7 cellular contexts compared by ENCODE assay signal in the genomic region with DNA sequence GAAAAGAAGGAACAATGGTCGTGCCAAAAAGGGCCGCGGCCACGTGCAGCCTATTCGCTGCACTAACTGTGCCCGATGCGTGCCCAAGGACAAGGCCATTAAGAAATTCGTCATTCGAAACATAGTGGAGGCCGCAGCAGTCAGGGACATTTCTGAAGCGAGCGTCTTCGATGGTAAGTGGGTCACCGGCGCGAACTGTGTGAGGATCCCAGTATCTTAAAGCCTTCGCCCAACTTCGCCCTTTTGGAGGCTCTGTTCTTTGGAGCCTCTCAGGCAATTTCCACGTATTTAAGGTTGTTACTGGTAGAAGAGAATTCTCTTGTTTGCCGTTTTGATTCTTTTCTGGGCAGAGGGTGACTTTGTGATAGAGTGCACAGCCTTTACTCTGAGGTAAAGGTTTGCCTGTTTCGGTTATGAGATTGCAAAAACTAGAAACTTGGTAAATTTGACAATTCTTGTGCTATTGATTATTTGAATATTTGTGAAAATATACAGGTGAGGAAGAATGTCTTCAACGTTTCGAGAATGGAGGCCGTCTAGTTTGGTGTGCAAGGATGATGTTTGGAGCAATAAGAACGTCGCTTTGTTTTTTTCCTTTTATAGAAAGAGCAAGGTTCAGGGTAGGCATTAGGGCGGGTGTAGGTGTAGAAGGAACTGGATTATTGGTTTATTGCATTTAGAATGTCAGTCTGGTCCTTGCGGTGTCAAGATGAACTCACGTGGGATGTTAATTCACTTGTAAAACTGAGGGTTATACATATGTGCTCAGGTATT. TPM values are rescaled to one million over a fixed set of nuclear protein-coding genes. Genes with fewer than 3 reads are reported as not detected.
DNase-seq lines count a peak whose midpoint lies in the region; ATAC-seq and TF ChIP-seq lines count a peak whose summit lies in the region.

No MANE protein-coding gene starts in this region.

- no peak for TF ChIP-seq RAD21 in IMR-90 (IDR thresholded peaks at IDR 0.05; ENCODE audit: low read length)

- H3K4me2 ChIP-seq in IMR-90 (ENCODE audit: low read depth, low read length): peak overlapping the region; percentile 99

- peak overlapping the region; percentile 93 for H3K27ac Mint-ChIP-seq in activated T-helper 2 cell treated with anti-CD3 and anti-CD28 coated beads, Interferon-gamma antibody, Interleukin-2, Interleukin-4, amounts not matched to agents 10 μg/mL and 5 μg/mL and 100 μg/mL, durations not matched to agents 14 hours and 24 hours and 36 hours
- peak overlapping the region; percentile 98 to 99 for H3K27ac Mint-ChIP-seq in stimulated activated naive CD8-positive, alpha-beta T cell treated with anti-CD3 and anti-CD28 coated beads, Interleukin-15, amount 100 ng/mL, for 72 hours

- no peaks in the 10 kb centered on the region for H3K9me1 ChIP-seq in IMR-90 (ENCODE audit: insufficient read depth, low read length)

- DNase-seq in IMR-90: no peak
- DNase-seq in activated T-helper 2 cell treated with anti-CD3 and anti-CD28 coated beads, Interferon-gamma antibody, Interleukin-2, Interleukin-4, amounts not matched to agents 10 μg/mL and 5 μg/mL and 100 μg/mL, durations not matched to agents 14 hours and 24 hours and 36 hours (ENCODE audit: low spot score): no peak
- DNase-seq in stimulated activated naive CD8-positive, alpha-beta T cell treated with anti-CD3 and anti-CD28 coated beads, Interleukin-15, amount 100 ng/mL, for 72 hours: no peak
- DNase-seq in HuH-7.5 (ENCODE audit: low spot score): no peak
- DNase-seq in NCI-H2227 treated with DMSO at 0.1 percent for 48 hours (lab: John Stamatoyannopoulos, UW): no peak

- in situ Hi-C loops in IMR-90 (cut with MboI; ENCODE audit: low sequenced_read_pairs): no loop called here

- H3K9ac ChIP-seq in IMR-90 (ENCODE audit: low read depth, low read length) (peak overlapping the region; percentile 97), iPS-18a (ENCODE audit: low read length) (peak overlapping the region; percentile 88)

- peak overlapping the region; percentile 91 for H2AFZ ChIP-seq in IMR-90 (replicated peaks; ENCODE audit: low read length, poor library complexity)

- WGBS in IMR-90 (ENCODE audit: extremely low coverage in 2 of 2, insufficient read length in 1 of 2), 2 experiments: 37% methylated on average over 11 of the region's 29 CpGs; no CpG with 5 or more reads in 1 of the 2 experiments

- H2BK20ac ChIP-seq in IMR-90 (ENCODE audit: low read depth, low read length): no peak overlapping the region

- peaks cover 9 to 38% of the 10 kb centered on the region in 2 experiments for H3K79me1 ChIP-seq in IMR-90 (ENCODE audit: low read depth in 1 of 2, low read length in 2 of 2)

- H3K27ac ChIP-seq in IMR-90 (ENCODE audit: insufficient read depth, low read length) (peak overlapping the region; percentile 90), iPS-18a (ENCODE audit: low read length) (peak overlapping the region; percentile 90)

- H2BK5ac ChIP-seq in IMR-90 (ENCODE audit: low read depth, low read length, poor library complexity, severe bottlenecking): peak overlapping the region; percentile 96

- H4K91ac ChIP-seq in IMR-90 (ENCODE audit: insufficient read depth, low read depth, low read length): no peak overlapping the region; the same call in 1 of the 2 replicates

- H3K4me3 ChIP-seq in IMR-90 (ENCODE audit: insufficient read depth, low read depth, low read length) (peak overlapping the region; percentile 93), iPS-18a (ENCODE audit: low read length) (peak overlapping the region; percentile 97)

- H3K4me1 Mint-ChIP-seq in activated T-helper 2 cell treated with anti-CD3 and anti-CD28 coated beads, Interferon-gamma antibody, Interleukin-2, Interleukin-4, amounts not matched to agents 10 μg/mL and 5 μg/mL and 100 μg/mL, durations not matched to agents 14 hours and 24 hours and 36 hours (ENCODE audit: low read depth): peaks cover 41% of the 10 kb centered on the region
- peaks cover 80% of the 10 kb centered on the region for H3K4me1 Mint-ChIP-seq in stimulated activated naive CD8-positive, alpha-beta T cell treated with anti-CD3 and anti-CD28 coated beads, Interleukin-15, amount 100 ng/mL, for 72 hours

- CTCF ChIA-PET in IMR-90 (lab: Yijun Ruan, JAX): no interaction called here

- POLR2A ChIA-PET in IMR-90 (lab: Charles Lee; ENCODE audit: unreplicated experiment): no interaction called here

- H3K18ac ChIP-seq in IMR-90 (ENCODE audit: low read depth, low read length): no peak overlapping the region

- H3K36me3 ChIP-seq in IMR-90 (ENCODE audit: control insufficient read depth, insufficient read depth, low read length) (peaks cover 22% of the 10 kb centered on the region), iPS-18a (ENCODE audit: control insufficient read depth, low read depth, low read length) (peaks cover 29% of the 10 kb centered on the region)

- no peaks in the 10 kb centered on the region; the same call in 1 of the 2 replicates for H3K4me1 ChIP-seq in IMR-90 (ENCODE audit: control insufficient read depth, insufficient read depth, low read length)
- peaks cover 8% of the 10 kb centered on the region for H3K4me1 ChIP-seq in iPS-18a (ENCODE audit: control insufficient read depth, low read depth, low read length)

- no peak overlapping the region for H4K5ac ChIP-seq in IMR-90 (ENCODE audit: low read depth, low read length)

- peaks cover 58% of the 10 kb centered on the region for H3K36me3 Mint-ChIP-seq in activated T-helper 2 cell treated with anti-CD3 and anti-CD28 coated beads, Interferon-gamma antibody, Interleukin-2, Interleukin-4, amounts not matched to agents 10 μg/mL and 5 μg/mL and 100 μg/mL, durations not matched to agents 14 hours and 24 hours and 36 hours (ENCODE audit: low read depth)

- H3K4me3 Mint-ChIP-seq in activated T-helper 2 cell treated with anti-CD3 and anti-CD28 coated beads, Interferon-gamma antibody, Interleukin-2, Interleukin-4, amounts not matched to agents 10 μg/mL and 5 μg/mL and 100 μg/mL, durations not matched to agents 14 hours and 24 hours and 36 hours (ENCODE audit: low read depth): peak overlapping the region; percentile 95
- peak overlapping the region; percentile 93 to 100 for H3K4me3 Mint-ChIP-seq in stimulated activated naive CD8-positive, alpha-beta T cell treated with anti-CD3 and anti-CD28 coated beads, Interleukin-15, amount 100 ng/mL, for 72 hours

- TSS peak; percentile 90 for BruUV-seq in IMR-90 (replicated peaks; lab: Mats Ljungman, UMichigan)

- no peak overlapping the region for H2BK15ac ChIP-seq in IMR-90 (ENCODE audit: low read depth, low read length)

- no peaks in the 10 kb centered on the region for H3K27me3 Mint-ChIP-seq in activated T-helper 2 cell treated with anti-CD3 and anti-CD28 coated beads, Interferon-gamma antibody, Interleukin-2, Interleukin-4, amounts not matched to agents 10 μg/mL and 5 μg/mL and 100 μg/mL, durations not matched to agents 14 hours and 24 hours and 36 hours (ENCODE audit: low read depth)
- no peaks in the 10 kb centered on the region for H3K27me3 Mint-ChIP-seq in stimulated activated naive CD8-positive, alpha-beta T cell treated with anti-CD3 and anti-CD28 coated beads, Interleukin-15, amount 100 ng/mL, for 72 hours

- H3K4ac ChIP-seq in IMR-90 (ENCODE audit: low read depth, low read length): peak overlapping the region; percentile 96

- peak overlapping the region; percentile 82 for H2AK5ac ChIP-seq in IMR-90 (ENCODE audit: low read depth, low read length)

- peak overlapping the region; percentile 97 for H3K14ac ChIP-seq in IMR-90 (replicated peaks; ENCODE audit: low read depth, low read length)

- peak overlapping the region; percentile 100 for H2AK9ac ChIP-seq in IMR-90 (replicated peaks; ENCODE audit: low read depth, low read length, poor library complexity)

- dilution Hi-C loops in IMR-90 (cut with HindIII; ENCODE audit: low sequenced_read_pairs, unreplicated experiment): no loop called here

- H4K20me1 ChIP-seq in IMR-90 (ENCODE audit: insufficient read depth, low read length): peaks cover 28% of the 10 kb centered on the region

- no peaks in the 10 kb centered on the region for H3K27me3 ChIP-seq in IMR-90 (ENCODE audit: control insufficient read depth, insufficient read depth, low read length)
- H3K27me3 ChIP-seq in iPS-18a (ENCODE audit: control insufficient read depth, insufficient read depth, low read length): no peaks in the 10 kb centered on the region

- peak overlapping the region; percentile 100 for H3K56ac ChIP-seq in IMR-90 (ENCODE audit: extremely low read depth, insufficient read depth, low read length)

- H2BK120ac ChIP-seq in IMR-90 (ENCODE audit: low read depth, low read length): no peak overlapping the region

- H3K9me3 ChIP-seq in IMR-90 (ENCODE audit: control insufficient read depth, insufficient read depth, low read length): no peaks in the 10 kb centered on the region
- no peaks in the 10 kb centered on the region for H3K9me3 ChIP-seq in iPS-18a (ENCODE audit: control insufficient read depth, low read depth, low read length)

- TF ChIP-seq POLR2A in IMR-90 (IDR thresholded peaks at IDR 0.05; ENCODE audit: low read depth, low read length): no peak

- ATAC-seq in IMR-90 (ENCODE audit: low read depth) (no peak), HG02623 (IDR thresholded peaks at IDR 0.05; ENCODE audit: unreplicated experiment) (no peak)
- no peak for ATAC-seq in stimulated activated naive CD8-positive, alpha-beta T cell treated with anti-CD3 and anti-CD28 coated beads, Interleukin-15, amount 100 ng/mL, for 72 hours

- no peaks in the 10 kb centered on the region for H3K9me3 Mint-ChIP-seq in activated T-helper 2 cell treated with anti-CD3 and anti-CD28 coated beads, Interferon-gamma antibody, Interleukin-2, Interleukin-4, amounts not matched to agents 10 μg/mL and 5 μg/mL and 100 μg/mL, durations not matched to agents 14 hours and 24 hours and 36 hours
- H3K9me3 Mint-ChIP-seq in stimulated activated naive CD8-positive, alpha-beta T cell treated with anti-CD3 and anti-CD28 coated beads, Interleukin-15, amount 100 ng/mL, for 72 hours: no peaks in the 10 kb centered on the region

- no peak for TF ChIP-seq CTCF in IMR-90 (conservative IDR thresholded peaks at IDR 0.05; ENCODE audit: low read depth, low read length)

- peak overlapping the region; percentile 80 to 99 for H4K8ac ChIP-seq in IMR-90 (ENCODE audit: low read depth in 2 of 2, low read length in 2 of 2)

- H3K23ac ChIP-seq in IMR-90 (ENCODE audit: low read depth, low read length): peak overlapping the region; percentile 94

- intact Hi-C loops in IMR-90 (cut with micrococcal nuclease): loop anchor here (5.0 to 10.0 kb wide), 2 partner anchors 228 to 305 kb away; a partner anchor contains a TSS
- intact Hi-C loops in activated T-helper 2 cell treated with anti-CD3 and anti-CD28 coated beads, Interferon-gamma antibody, Interleukin-2, Interleukin-4, amounts not matched to agents 10 μg/mL and 5 μg/mL and 100 μg/mL, durations not matched to agents 14 hours and 24 hours and 36 hours (cut with micrococcal nuclease): loop anchor here (5.0 to 10.0 kb wide), 3 partner anchors 152 to 305 kb away; a partner anchor contains a TSS

RNA-seq across cellular contexts. Expression of a gene that starts 0.9 kb away (rescaled TPM):
- 307 and 977 TPM in 2 replicates for total RNA-seq in IMR-90 (2012; rRNA removed)
- 1,049 and 1,824 TPM in 2 replicates for polyA plus RNA-seq in IMR-90 (2012; rRNA removed)
- 916 and 1,355 TPM in 2 replicates for polyA plus RNA-seq in IMR-90 (2012; cell fraction: cytosol; rRNA removed)
- polyA plus RNA-seq in IMR-90 (2012; cell fraction: nucleus; rRNA removed; ENCODE audit: low replicate concordance): 295 and 516 TPM in 2 replicates
- 43.9 and 45.2 TPM in 2 replicates for total RNA-seq in activated T-helper 2 cell treated with anti-CD3 and anti-CD28 coated beads, Interferon-gamma antibody, Interleukin-2, Interleukin-4, amounts not matched to agents 10 μg/mL and 5 μg/mL and 100 μg/mL, durations not matched to agents 14 hours and 24 hours and 36 hours

RNA-seq across cellular contexts. Expression of a gene that starts 21.8 kb away (rescaled TPM):
- total RNA-seq in IMR-90 (2012; rRNA removed): 1.4 and 1.8 TPM in 2 replicates
- polyA plus RNA-seq in IMR-90 (2012; rRNA removed): 6.6 and 7.1 TPM in 2 replicates
- polyA plus RNA-seq in IMR-90 (2012; cell fraction: cytosol; rRNA removed): 2.5 and 5.0 TPM in 2 replicates
- 13.2 and 19.1 TPM in 2 replicates for polyA plus RNA-seq in IMR-90 (2012; cell fraction: nucleus; rRNA removed; ENCODE audit: low replicate concordance)
- total RNA-seq in activated T-helper 2 cell treated with anti-CD3 and anti-CD28 coated beads, Interferon-gamma antibody, Interleukin-2, Interleukin-4, amounts not matched to agents 10 μg/mL and 5 μg/mL and 100 μg/mL, durations not matched to agents 14 hours and 24 hours and 36 hours: 34.8 and 35.5 TPM in 2 replicates

RNA-seq across cellular contexts. Expression of a gene that starts 37.3 kb away (rescaled TPM):
- 2.2 and 2.5 TPM in 2 replicates for total RNA-seq in IMR-90 (2012; rRNA removed)
- 1.4 and 1.5 TPM in 2 replicates for polyA plus RNA-seq in IMR-90 (2012; rRNA removed)
- polyA plus RNA-seq in IMR-90 (2012; cell fraction: cytosol; rRNA removed): 0.76 and 1.7 TPM in 2 replicates
- polyA plus RNA-seq in IMR-90 (2012; cell fraction: nucleus; rRNA removed; ENCODE audit: low replicate concordance): 0.81 and 1.8 TPM in 2 replicates
- 0.11 and 0.71 TPM in 2 replicates for total RNA-seq in activated T-helper 2 cell treated with anti-CD3 and anti-CD28 coated beads, Interferon-gamma antibody, Interleukin-2, Interleukin-4, amounts not matched to agents 10 μg/mL and 5 μg/mL and 100 μg/mL, durations not matched to agents 14 hours and 24 hours and 36 hours

RNA-seq across cellular contexts. Expression of a gene that starts 45.5 kb away (rescaled TPM):
- 13.1 and 19.4 TPM in 2 replicates for total RNA-seq in IMR-90 (2012; rRNA removed)
- polyA plus RNA-seq in IMR-90 (2012; rRNA removed): 17.8 and 19.2 TPM in 2 replicates
- 13.5 and 15.2 TPM in 2 replicates for polyA plus RNA-seq in IMR-90 (2012; cell fraction: cytosol; rRNA removed)
- polyA plus RNA-seq in IMR-90 (2012; cell fraction: nucleus; rRNA removed; ENCODE audit: low replicate concordance): 20.2 and 25.1 TPM in 2 replicates
- total RNA-seq in activated T-helper 2 cell treated with anti-CD3 and anti-CD28 coated beads, Interferon-gamma antibody, Interleukin-2, Interleukin-4, amounts not matched to agents 10 μg/mL and 5 μg/mL and 100 μg/mL, durations not matched to agents 14 hours and 24 hours and 36 hours: 19.9 and 21.2 TPM in 2 replicates

Comparison
In these comparisons a context has a peak if more than half of its experiments do, and no peak if none do; other contexts are left out.
1. RNA of a gene that starts 21.8 kb away (total RNA-seq): 34.8 to 35.5 TPM in activated T-helper 2 cell treated with anti-CD3 and anti-CD28 coated beads, Interferon-gamma antibody, Interleukin-2, Interleukin-4, amounts not matched to agents 10 μg/mL and 5 μg/mL and 100 μg/mL, durations not matched to agents 14 hours and 24 hours and 36 hours; 1.4 to 1.8 TPM in IMR-90; every median in the first group is over 10 times any median in the second.